Comparison of ENCODE assay signal across 5 cellular contexts in genomic region chrX:71765613-71766012, GRCh38. TPM values are rescaled to one million over a fixed set of nuclear protein-coding genes. Genes with fewer than 3 reads are reported as not detected.
"Had no signal": no experiment of that assay in that cellular context is flagged by ENCODE, and none has a peak within 500 bp of the region (broad histone marks: within the 10 kb centered on the region; RNA-seq: fewer than 3 reads in every experiment).

No MANE protein-coding gene starts in this region.

RNA-seq across cellular contexts. Expression of gene CXorf49B, which starts 2.5 kb away (rescaled TPM):
- total RNA-seq: NCI-H460, Peyer's patch, Right ventricle myocardium inferior, RPMI7951, SJCRH30 had no signal

RNA-seq across cellular contexts. Expression of gene CXorf49, which starts 47.5 kb away (rescaled TPM):
- total RNA-seq: NCI-H460, Peyer's patch, Right ventricle myocardium inferior, RPMI7951, SJCRH30 had no signal
